In the genomic region with DNA sequence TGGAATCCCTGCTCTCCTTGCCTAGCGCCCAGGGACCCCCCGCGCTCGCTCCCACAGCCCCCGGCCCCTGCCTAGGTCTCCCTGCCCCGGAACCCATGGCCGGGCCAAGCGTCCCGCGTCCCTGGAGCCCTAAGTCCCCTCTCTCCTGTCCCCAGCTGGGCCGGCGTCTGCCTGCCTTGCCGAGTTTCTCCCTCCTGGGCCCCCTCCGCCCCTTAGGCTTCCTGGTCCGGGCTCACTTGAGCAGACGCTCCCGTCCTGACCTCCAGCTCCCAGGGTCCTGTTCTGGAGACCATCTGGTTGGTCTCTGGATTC, we compare ENCODE assay signal across 8 cellular contexts. TPM values are rescaled to one million over a fixed set of nuclear protein-coding genes. Genes with fewer than 3 reads are reported as not detected.
DNase-seq lines count a peak whose midpoint lies in the region; ATAC-seq and TF ChIP-seq lines count a peak whose summit lies in the region.

No MANE protein-coding gene starts in this region.

- H3K4me1 Mint-ChIP-seq in activated naive CD8-positive, alpha-beta T cell treated with anti-CD3 and anti-CD28 coated beads, Interleukin-2, amount 50 U/mL, for 24 hours: peaks cover 60% of the 10 kb centered on the region
- peaks cover 8% of the 10 kb centered on the region for H3K4me1 Mint-ChIP-seq in type B pancreatic cell (ENCODE audit: unreplicated experiment)

- TF ChIP-seq CTCF in liver (IDR thresholded peaks at IDR 0.05; ENCODE audit: low read depth, low read length, missing input control): no peak
- TF ChIP-seq CTCF in type B pancreatic cell (conservative IDR thresholded peaks at IDR 0.05): no peak

- no peaks in the 10 kb centered on the region for H3K27me3 ChIP-seq in BLaER1 treated with 17β-estradiol and CSF1 and Interleukin-3, amounts not matched to agents 10 nM and 100 nM
- no peaks in the 10 kb centered on the region for H3K27me3 ChIP-seq in liver (ENCODE audit: control insufficient read depth in 4 of 4, insufficient read depth in 4 of 4, low read length in 3 of 4)

- peak overlapping the region; percentile 95 for H3K4me3 Mint-ChIP-seq in activated naive CD8-positive, alpha-beta T cell treated with anti-CD3 and anti-CD28 coated beads, Interleukin-2, amount 50 U/mL, for 24 hours
- H3K4me3 Mint-ChIP-seq in type B pancreatic cell: peak overlapping the region; percentile 92

- H3K27ac ChIP-seq in BLaER1 treated with 17β-estradiol and CSF1 and Interleukin-3, amounts not matched to agents 10 nM and 100 nM: peak overlapping the region; percentile 81 to 97 (median 92)
- H3K27ac ChIP-seq in liver (ENCODE audit: low read depth in 1 of 2, low read length in 2 of 2): no peak overlapping the region

- peaks cover 21% of the 10 kb centered on the region for H3K36me3 Mint-ChIP-seq in activated naive CD8-positive, alpha-beta T cell treated with anti-CD3 and anti-CD28 coated beads, Interleukin-2, amount 50 U/mL, for 24 hours (ENCODE audit: low read depth)
- no peaks in the 10 kb centered on the region for H3K36me3 Mint-ChIP-seq in type B pancreatic cell

- H3K9ac ChIP-seq in BLaER1 treated with 17β-estradiol and CSF1 and Interleukin-3, amounts not matched to agents 10 nM and 100 nM: peak overlapping the region; percentile 89 to 99 (median 95)
- peak overlapping the region in 1 of 2 donors; percentile 80 for H3K9ac ChIP-seq in liver (ENCODE audit: low read depth in 1 of 2, low read length in 2 of 2)

- ATAC-seq in HG02852 (IDR thresholded peaks at IDR 0.05; ENCODE audit: unreplicated experiment) (peak; percentile 4), HG02840 (IDR thresholded peaks at IDR 0.05; ENCODE audit: low FRiP score, unreplicated experiment) (no peak)
- no peak for ATAC-seq in activated naive CD8-positive, alpha-beta T cell treated with anti-CD3 and anti-CD28 coated beads, Interleukin-2, amount 50 U/mL, for 24 hours

- H3K27ac Mint-ChIP-seq in activated naive CD8-positive, alpha-beta T cell treated with anti-CD3 and anti-CD28 coated beads, Interleukin-2, amount 50 U/mL, for 24 hours: peak overlapping the region; percentile 91
- H3K27ac Mint-ChIP-seq in type B pancreatic cell: peak overlapping the region; percentile 66

- TF ChIP-seq RAD21 in liver (IDR thresholded peaks at IDR 0.05): no peak

- WGBS in liver: under 1% methylated on average over 17 of the region's 17 CpGs

- no peaks in the 10 kb centered on the region for H3K9me3 Mint-ChIP-seq in activated naive CD8-positive, alpha-beta T cell treated with anti-CD3 and anti-CD28 coated beads, Interleukin-2, amount 50 U/mL, for 24 hours
- H3K9me3 Mint-ChIP-seq in type B pancreatic cell: no peaks in the 10 kb centered on the region

- H3K9me3 ChIP-seq in BLaER1 treated with 17β-estradiol and CSF1 and Interleukin-3, amounts not matched to agents 10 nM and 100 nM (replicated peaks in 1 of 11): no peaks in the 10 kb centered on the region
- no peaks in the 10 kb centered on the region for H3K9me3 ChIP-seq in liver (ENCODE audit: control insufficient read depth in 4 of 4, low read length in 3 of 4)

- H3K36me3 ChIP-seq in BLaER1 treated with 17β-estradiol and CSF1 and Interleukin-3, amounts not matched to agents 10 nM and 100 nM: peaks cover 0 to 74% (median 40%) of the 10 kb centered on the region in 11 experiments; a peak in 19 of 22 replicates
- H3K36me3 ChIP-seq in liver (ENCODE audit: control insufficient read depth in 4 of 4, insufficient read depth in 3 of 4, low read depth in 1 of 4, low read length in 3 of 4): peaks cover 0 to 3% (median 0%) of the 10 kb centered on the region in 4 donors

- H4K20me1 ChIP-seq in BLaER1 treated with 17β-estradiol and CSF1 and Interleukin-3, amounts not matched to agents 10 nM and 100 nM: peaks cover 5 to 92% (median 88%) of the 10 kb centered on the region in 11 experiments; a peak in 20 of 22 replicates

- H3K4me3 ChIP-seq in BLaER1 treated with 17β-estradiol and CSF1 and Interleukin-3, amounts not matched to agents 10 nM and 100 nM: peak overlapping the region; percentile 89 to 100 (median 98)
- peak overlapping the region; percentile 81 to 98 (median 86) for H3K4me3 ChIP-seq in liver (ENCODE audit: low read depth in 1 of 3, low read length in 3 of 3)

- H3K27me3 Mint-ChIP-seq in activated naive CD8-positive, alpha-beta T cell treated with anti-CD3 and anti-CD28 coated beads, Interleukin-2, amount 50 U/mL, for 24 hours: no peaks in the 10 kb centered on the region
- H3K27me3 Mint-ChIP-seq in type B pancreatic cell: no peaks in the 10 kb centered on the region

- peak; percentile 17 for DNase-seq in activated naive CD8-positive, alpha-beta T cell treated with anti-CD3 and anti-CD28 coated beads, Interleukin-2, amount 50 U/mL, for 24 hours
- DNase-seq in type B pancreatic cell (ENCODE audit: extremely low spot score, unreplicated experiment) (no peak), NCI-H1930 (lab: John Stamatoyannopoulos, UW) (no peak), NCI-H2081 (lab: John Stamatoyannopoulos, UW) (no peak)

- peaks cover 72 to 84% (median 83%) of the 10 kb centered on the region in 10 experiments for H3K4me1 ChIP-seq in BLaER1 treated with 17β-estradiol and CSF1 and Interleukin-3, amounts not matched to agents 10 nM and 100 nM
- H3K4me1 ChIP-seq in liver (ENCODE audit: control insufficient read depth in 4 of 4, insufficient read depth in 4 of 4, low read length in 3 of 4): peaks cover 8 to 28% (median 21%) of the 10 kb centered on the region in 4 donors

- peak overlapping the region; percentile 89 to 100 (median 99) for H3K4me2 ChIP-seq in BLaER1 treated with 17β-estradiol and CSF1 and Interleukin-3, amounts not matched to agents 10 nM and 100 nM

TF ChIP-seq in liver, 16 proteins besides CTCF, POLR2A, EP300 and RAD21:
- no peak for TF ChIP-seq JUND (IDR thresholded peaks at IDR 0.05)
- TF ChIP-seq, protein P1, sequence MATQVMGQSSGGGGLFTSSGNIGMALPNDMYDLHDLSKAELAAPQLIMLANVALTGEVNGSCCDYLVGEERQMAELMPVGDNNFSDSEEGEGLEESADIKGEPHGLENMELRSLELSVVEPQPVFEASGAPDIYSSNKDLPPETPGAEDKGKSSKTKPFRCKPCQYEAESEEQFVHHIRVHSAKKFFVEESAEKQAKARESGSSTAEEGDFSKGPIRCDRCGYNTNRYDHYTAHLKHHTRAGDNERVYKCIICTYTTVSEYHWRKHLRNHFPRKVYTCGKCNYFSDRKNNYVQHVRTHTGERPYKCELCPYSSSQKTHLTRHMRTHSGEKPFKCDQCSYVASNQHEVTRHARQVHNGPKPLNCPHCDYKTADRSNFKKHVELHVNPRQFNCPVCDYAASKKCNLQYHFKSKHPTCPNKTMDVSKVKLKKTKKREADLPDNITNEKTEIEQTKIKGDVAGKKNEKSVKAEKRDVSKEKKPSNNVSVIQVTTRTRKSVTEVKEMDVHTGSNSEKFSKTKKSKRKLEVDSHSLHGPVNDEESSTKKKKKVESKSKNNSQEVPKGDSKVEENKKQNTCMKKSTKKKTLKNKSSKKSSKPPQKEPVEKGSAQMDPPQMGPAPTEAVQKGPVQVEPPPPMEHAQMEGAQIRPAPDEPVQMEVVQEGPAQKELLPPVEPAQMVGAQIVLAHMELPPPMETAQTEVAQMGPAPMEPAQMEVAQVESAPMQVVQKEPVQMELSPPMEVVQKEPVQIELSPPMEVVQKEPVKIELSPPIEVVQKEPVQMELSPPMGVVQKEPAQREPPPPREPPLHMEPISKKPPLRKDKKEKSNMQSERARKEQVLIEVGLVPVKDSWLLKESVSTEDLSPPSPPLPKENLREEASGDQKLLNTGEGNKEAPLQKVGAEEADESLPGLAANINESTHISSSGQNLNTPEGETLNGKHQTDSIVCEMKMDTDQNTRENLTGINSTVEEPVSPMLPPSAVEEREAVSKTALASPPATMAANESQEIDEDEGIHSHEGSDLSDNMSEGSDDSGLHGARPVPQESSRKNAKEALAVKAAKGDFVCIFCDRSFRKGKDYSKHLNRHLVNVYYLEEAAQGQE (IDR thresholded peaks at IDR 0.05): no peak
- no peak for TF ChIP-seq ZBTB33 (IDR thresholded peaks at IDR 0.05)
- TF ChIP-seq TAF1 (conservative IDR thresholded peaks at IDR 0.05): no peak
- TF ChIP-seq EGR1 (IDR thresholded peaks at IDR 0.05; ENCODE audit: low read depth in 2 of 2): no peak
- TF ChIP-seq HNF4A (conservative IDR thresholded peaks at IDR 0.05): no peak
- no peak for TF ChIP-seq SP1 (IDR thresholded peaks at IDR 0.05)
- TF ChIP-seq NR2F2 (IDR thresholded peaks at IDR 0.05): no peak

RNA-seq across cellular contexts. Expression of gene NCLN, which starts 0.6 kb away (rescaled TPM):
- total RNA-seq in liver: 10 to 100 TPM; 29.5 to 42.6 TPM
- polyA plus RNA-seq in liver: 10 to 100 TPM; 34.2 to 50.8 TPM
- 63.9 and 65.8 TPM in 2 replicates for total RNA-seq in type B pancreatic cell (ENCODE audit: low replicate concordance)

RNA-seq across cellular contexts. Expression of gene S1PR4, which starts 7.8 kb away (rescaled TPM):
- total RNA-seq in liver: 10 to 100 TPM in 1 of 2 donors, 1 to 10 TPM in 1; 3.1 to 11.0 TPM
- polyA plus RNA-seq in liver: 1 to 10 TPM in 1 of 2 donors, under 1 TPM in 1; 0.93 to 1.2 TPM
- not detected in 2 replicates for total RNA-seq in type B pancreatic cell (ENCODE audit: low replicate concordance)

RNA-seq across cellular contexts. Expression of gene CELF5, which starts 38.1 kb away (rescaled TPM):
- total RNA-seq in liver: under 1 TPM; 0.19 to 0.33 TPM
- under 1 TPM; 0.06 to 0.50 TPM for polyA plus RNA-seq in liver
- total RNA-seq in type B pancreatic cell (ENCODE audit: low replicate concordance): 0.50 and 2.6 TPM in 2 replicates

RNA-seq across cellular contexts. Expression of gene GNA15, which starts 50.5 kb away (rescaled TPM):
- total RNA-seq in liver: 10 to 100 TPM in 1 of 2 donors, 1 to 10 TPM in 1; 1.6 to 10.4 TPM
- 1 to 10 TPM in 1 of 2 donors, under 1 TPM in 1; 0.11 to 1.2 TPM for polyA plus RNA-seq in liver
- 1.6 and 3.9 TPM in 2 replicates for total RNA-seq in type B pancreatic cell (ENCODE audit: low replicate concordance)

Comparison
In these comparisons a context has a peak if more than half of its experiments do, and no peak if none do; other contexts are left out.
1. H3K27ac ChIP-seq: peak in BLaER1 treated with 17β-estradiol and CSF1 and Interleukin-3, amounts not matched to agents 10 nM and 100 nM (11 of 11); none in liver (0 of 2).